In genomic region chr4:159017323-159018036, GRCh38 we compare ENCODE assay signal across 10 cellular contexts.
DNase-seq lines count a peak whose midpoint lies in the region; ATAC-seq, FAIRE-seq and TF ChIP-seq lines count a peak whose summit lies in the region.
"Had no signal": no experiment of that assay in that cellular context is flagged by ENCODE, and none has a peak within 500 bp of the region (broad histone marks: within the 10 kb centered on the region; RNA-seq: fewer than 3 reads in every experiment).

No MANE protein-coding gene starts in this region.

- H3K9me2 ChIP-seq in neural cell (ENCODE audit: insufficient read depth, low read length) = no peaks in the 10 kb centered on the region

- H3K4me2 ChIP-seq in neural cell (ENCODE audit: low read length) (no peak overlapping the region), smooth muscle cell (no peak overlapping the region)

- H3K79me2 ChIP-seq in neural cell (replicated peaks; ENCODE audit: insufficient read depth, low read length) (no peaks in the 10 kb centered on the region), smooth muscle cell (ENCODE audit: low read depth) (no peaks in the 10 kb centered on the region)

- no peak for TF ChIP-seq EP300 in neural cell (conservative IDR thresholded peaks at IDR 0.05; ENCODE audit: poor library complexity, severe bottlenecking)

- peak; percentile 36 for ATAC-seq in GM19324 (IDR thresholded peaks at IDR 0.05; ENCODE audit: low FRiP score, unreplicated experiment)
- ATAC-seq in HG02678 (IDR thresholded peaks at IDR 0.05; ENCODE audit: unreplicated experiment) = peak; percentile 22
- ATAC-seq in HG03558 (IDR thresholded peaks at IDR 0.05; ENCODE audit: extremely low read depth, unreplicated experiment) = peak; percentile 10
- ATAC-seq in pancreas = no peak
- no peak for ATAC-seq in body of pancreas
- no peak for ATAC-seq in left lung

- peak overlapping the region; percentile 44 for H3K4me3 ChIP-seq in neural cell (ENCODE audit: low read length)
- H3K4me3 ChIP-seq in smooth muscle cell = no peak overlapping the region
- no peak overlapping the region for H3K4me3 ChIP-seq in pancreas
- no peak overlapping the region for H3K4me3 ChIP-seq in body of pancreas
- H3K4me3 ChIP-seq in left lung = no peak overlapping the region

- H3K27ac ChIP-seq in neural cell (ENCODE audit: low read length) (peak overlapping the region; percentile 74), smooth muscle cell (ENCODE audit: low read depth) (no peak overlapping the region), pancreas (no peak overlapping the region), body of pancreas (no peak overlapping the region), left lung (no peak overlapping the region)

- H3K9me3 ChIP-seq in neural cell (ENCODE audit: low read length) (no peaks in the 10 kb centered on the region), smooth muscle cell (replicated peaks; ENCODE audit: low read depth) (no peaks in the 10 kb centered on the region), pancreas (no peaks in the 10 kb centered on the region), body of pancreas (no peaks in the 10 kb centered on the region), left lung (no peaks in the 10 kb centered on the region)

- H3K4me1 ChIP-seq in smooth muscle cell (ENCODE audit: low read depth) = peaks cover 14% of the 10 kb centered on the region
- no peaks in the 10 kb centered on the region for H3K4me1 ChIP-seq in pancreas
- H3K4me1 ChIP-seq in body of pancreas = no peaks in the 10 kb centered on the region
- no peaks in the 10 kb centered on the region for H3K4me1 ChIP-seq in left lung

- H2AFZ ChIP-seq in neural cell (ENCODE audit: low read depth, low read length) (no peak overlapping the region), smooth muscle cell (ENCODE audit: low read depth) (no peak overlapping the region)

- H3K36me3 ChIP-seq in neural cell (ENCODE audit: insufficient read depth, low read length) (no peaks in the 10 kb centered on the region), smooth muscle cell (ENCODE audit: low read depth) (no peaks in the 10 kb centered on the region), pancreas (no peaks in the 10 kb centered on the region), body of pancreas (replicated peaks in 1 of 2; ENCODE audit: insufficient read depth in 1 of 2, low read depth in 2 of 2) (no peaks in the 10 kb centered on the region), left lung (no peaks in the 10 kb centered on the region)

- no peak for TF ChIP-seq CTCF in neural cell (IDR thresholded peaks at IDR 0.05; ENCODE audit: poor library complexity, severe bottlenecking)
- no peak for TF ChIP-seq CTCF in smooth muscle cell (IDR thresholded peaks at IDR 0.05; ENCODE audit: borderline replicate concordance, insufficient read depth, poor library complexity, severe bottlenecking)
- TF ChIP-seq CTCF in pancreas (IDR thresholded peaks at IDR 0.05) = no peak
- no peak for TF ChIP-seq CTCF in body of pancreas (IDR thresholded peaks at IDR 0.05)
- TF ChIP-seq CTCF in left lung (IDR thresholded peaks at IDR 0.05) = no peak

- no peak for FAIRE-seq in pancreas (lab: Jason Lieb, UNC)

- no peaks in the 10 kb centered on the region for H4K20me1 ChIP-seq in neural cell (ENCODE audit: insufficient read depth)
- no peaks in the 10 kb centered on the region for H4K20me1 ChIP-seq in smooth muscle cell (ENCODE audit: low read depth)

- H3F3A ChIP-seq in neural cell (ENCODE audit: insufficient read depth, low read length, poor library complexity, severe bottlenecking) = peaks cover 5% of the 10 kb centered on the region
- no peaks in the 10 kb centered on the region for H3F3A ChIP-seq in smooth muscle cell (ENCODE audit: low read depth)

- WGBS in smooth muscle cell (ENCODE audit: low lambda C conversion rate) = 81% methylated on average over 5 of the region's 5 CpGs
- WGBS in pancreas, 2 donors = 79 to 91% methylated on average over 5 of the region's 5 CpGs
- 81 to 92% methylated on average over 5 of the region's 5 CpGs for WGBS in body of pancreas, 2 donors

- H3K27me3 ChIP-seq in neural cell (ENCODE audit: insufficient read depth, low read depth, low read length) = no peaks in the 10 kb centered on the region
- H3K27me3 ChIP-seq in smooth muscle cell (ENCODE audit: low read depth) = no peaks in the 10 kb centered on the region
- no peaks in the 10 kb centered on the region for H3K27me3 ChIP-seq in pancreas
- no peaks in the 10 kb centered on the region for H3K27me3 ChIP-seq in body of pancreas
- no peaks in the 10 kb centered on the region for H3K27me3 ChIP-seq in left lung

- no peak overlapping the region for H3K9ac ChIP-seq in neural cell (ENCODE audit: low read length)
- H3K9ac ChIP-seq in smooth muscle cell (ENCODE audit: low read depth) = no peak overlapping the region

- no peak for TF ChIP-seq RAD21 in neural cell (conservative IDR thresholded peaks at IDR 0.05)

- no peak for TF ChIP-seq POLR2A in body of pancreas (IDR thresholded peaks at IDR 0.05)

- intact Hi-C loops in pancreas (cut with DNase I) (no loop called here), body of pancreas (cut with DNase I) (no loop called here), left lung (cut with DNase I) (no loop called here)

- DNase-seq in smooth muscle cell (lab: John Stamatoyannopoulos, UW; ENCODE audit: unreplicated experiment) (no peak), pancreas (no peak), body of pancreas (no peak), left lung (no peak)
- DNase-seq: EL, NCI-H2081 treated with DMSO at 0.1 percent for 48 hours had no signal

TF ChIP-seq in neural cell, 6 proteins besides CTCF, POLR2A, EP300 and RAD21:
- no peak for TF ChIP-seq SMC3 (conservative IDR thresholded peaks at IDR 0.05; ENCODE audit: poor library complexity)
- TF ChIP-seq TAF1 (IDR thresholded peaks at IDR 0.05; ENCODE audit: low read depth) = no peak
- no peak for TF ChIP-seq MXI1 (conservative IDR thresholded peaks at IDR 0.05; ENCODE audit: poor library complexity, severe bottlenecking)
- no peak for TF ChIP-seq EZH2 (IDR thresholded peaks at IDR 0.05; ENCODE audit: borderline replicate concordance, insufficient read depth, low read length, poor library complexity, severe bottlenecking)
- no peak for TF ChIP-seq POLR2AphosphoS5 (IDR thresholded peaks at IDR 0.05)
- no peak for TF ChIP-seq REST (IDR thresholded peaks at IDR 0.05; ENCODE audit: borderline replicate concordance)

Comparison
In these comparisons a context has a peak if more than half of its experiments do, and no peak if none do; other contexts are left out.
1. ATAC-seq: peak in GM19324 (single experiment), HG02678 (single experiment) and HG03558 (single experiment); none in pancreas (0 of 4), body of pancreas (single experiment) and left lung (single experiment).